ENCODE assay signal across 8 cellular contexts in the genomic region with DNA sequence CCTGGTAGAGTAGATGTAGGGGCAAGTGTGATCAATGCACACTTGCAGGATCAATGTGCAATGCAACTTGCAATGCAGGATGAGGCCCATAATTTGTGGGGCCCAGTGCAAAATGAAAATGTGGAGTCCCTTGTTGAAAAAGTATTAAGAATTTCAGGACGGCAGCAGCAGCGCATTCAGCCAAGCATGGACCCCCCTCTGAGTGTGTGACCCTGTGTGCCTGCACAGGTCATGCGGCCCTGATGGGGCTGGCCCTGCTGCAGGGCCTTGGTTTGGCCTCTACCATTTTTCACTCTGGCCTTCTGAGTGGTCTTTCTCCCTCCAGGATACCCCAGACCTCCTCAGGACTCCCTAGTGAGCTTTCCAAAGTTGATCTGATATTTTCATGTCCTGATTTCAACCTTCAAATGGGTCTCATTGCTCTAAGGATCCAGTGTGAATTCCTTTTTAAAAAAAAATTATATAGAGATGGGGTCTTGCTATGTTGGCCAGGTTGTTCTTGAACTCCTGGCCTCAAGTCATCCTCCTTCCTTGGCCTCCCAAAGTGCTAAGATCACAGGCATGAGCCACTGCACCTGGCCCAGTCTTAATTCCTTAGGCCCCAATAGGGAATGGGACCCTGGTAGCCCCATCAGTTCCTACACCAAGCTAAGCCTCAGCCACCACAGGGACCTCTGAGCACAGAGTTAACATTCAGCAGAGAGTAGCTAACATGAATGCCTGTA. TPM values are rescaled to one million over a fixed set of nuclear protein-coding genes. Genes with fewer than 3 reads are reported as not detected.
A peak's percentile ranks its signal among the peaks of the same experiment; 100 is the strongest.
DNase-seq lines count a peak whose midpoint lies in the region; ATAC-seq and TF ChIP-seq lines count a peak whose summit lies in the region.

No MANE protein-coding gene starts in this region.

- H3K4me1 Mint-ChIP-seq in activated naive CD8-positive, alpha-beta T cell treated with anti-CD3 and anti-CD28 coated beads, Interleukin-2, amount 10 ng/mL, durations not matched to agents 7 days and 5 days, result peaks cover 32% of the 10 kb centered on the region
- H3K4me1 Mint-ChIP-seq in natural killer cell, result peaks cover 50 to 57% of the 10 kb centered on the region in 2 donors

- no peak overlapping the region for H2AFZ ChIP-seq in mammary epithelial cell (ENCODE audit: low read depth, low read length)

- POLR2A ChIA-PET in activated naive CD8-positive, alpha-beta T cell treated with anti-CD3 and anti-CD28 coated beads, Interleukin-2, amount 10 ng/mL, durations not matched to agents 7 days and 5 days (lab: Charles Lee), result interaction anchor here (4.5 kb wide), 1 partner anchor 67 kb away, joined by 40 read pairs; a partner anchor contains a TSS

- BruUV-seq in mammary epithelial cell (replicated peaks; lab: Mats Ljungman, UMichigan), result no TSS peak

- peaks cover 64% of the 10 kb centered on the region for H3K79me2 ChIP-seq in mammary epithelial cell (ENCODE audit: insufficient read depth, low read length)

- H3K36me3 ChIP-seq in breast epithelium, result no peaks in the 10 kb centered on the region
- H3K36me3 ChIP-seq in mammary epithelial cell (ENCODE audit: insufficient read depth, low read length), result no peaks in the 10 kb centered on the region
- H3K36me3 ChIP-seq in uterus, result no peaks in the 10 kb centered on the region

- TF ChIP-seq CTCF in breast epithelium (IDR thresholded peaks at IDR 0.05), result no peak
- TF ChIP-seq CTCF in mammary epithelial cell (conservative IDR thresholded peaks at IDR 0.05 in 1 of 2, IDR thresholded peaks at IDR 0.05 in 1 of 2; ENCODE audit: extremely low read depth in 1 of 2, insufficient read depth in 1 of 2, low read depth in 1 of 2, low read length in 2 of 2), result no peak
- no peak for TF ChIP-seq CTCF in natural killer cell (IDR thresholded peaks at IDR 0.05)
- no peak for TF ChIP-seq CTCF in uterus (IDR thresholded peaks at IDR 0.05)

- H3K27me3 Mint-ChIP-seq in activated naive CD8-positive, alpha-beta T cell treated with anti-CD3 and anti-CD28 coated beads, Interleukin-2, amount 10 ng/mL, durations not matched to agents 7 days and 5 days, result no peaks in the 10 kb centered on the region
- no peaks in the 10 kb centered on the region for H3K27me3 Mint-ChIP-seq in natural killer cell (ENCODE audit: low read depth in 2 of 2)

- peaks cover 10% of the 10 kb centered on the region for H3K36me3 Mint-ChIP-seq in activated naive CD8-positive, alpha-beta T cell treated with anti-CD3 and anti-CD28 coated beads, Interleukin-2, amount 10 ng/mL, durations not matched to agents 7 days and 5 days
- H3K36me3 Mint-ChIP-seq in natural killer cell, result no peaks in the 10 kb centered on the region

- H3K4me3 ChIP-seq in breast epithelium, result no peak overlapping the region
- no peak overlapping the region for H3K4me3 ChIP-seq in mammary epithelial cell (replicated peaks in 1 of 3; ENCODE audit: insufficient read depth in 1 of 3, low read depth in 2 of 3, low read length in 3 of 3)
- no peak overlapping the region for H3K4me3 ChIP-seq in uterus

- TF ChIP-seq POLR2A in breast epithelium (IDR thresholded peaks at IDR 0.05), result no peak
- no peak for TF ChIP-seq POLR2A in uterus (IDR thresholded peaks at IDR 0.05)

- no peaks in the 10 kb centered on the region for H4K20me1 ChIP-seq in mammary epithelial cell (ENCODE audit: insufficient read depth, low read length)

- intact Hi-C loops in breast epithelium (cut with DNase I; ENCODE audit: low total_unique reads) (no loop called here), mammary epithelial cell (cut with micrococcal nuclease) (no loop called here), natural killer cell (cut with micrococcal nuclease) (no loop called here), uterus (cut with DNase I; ENCODE audit: low total_unique reads) (no loop called here)

- H3K4me2 ChIP-seq in mammary epithelial cell (ENCODE audit: insufficient read depth, low read depth, low read length), result no peak overlapping the region

- peak overlapping the region; percentile 80 to 94 for H3K27ac ChIP-seq in breast epithelium
- no peak overlapping the region for H3K27ac ChIP-seq in mammary epithelial cell (ENCODE audit: insufficient read depth, low read depth, low read length)
- H3K27ac ChIP-seq in uterus, result peak overlapping the region; percentile 81 to 88

- in situ Hi-C loops in mammary epithelial cell (cut with MboI; ENCODE audit: low sequenced_read_pairs in 2 of 2) (no loop called here), G401 (cut with HindIII; ENCODE audit: low sequenced_read_pairs) (no loop called here)

- WGBS in mammary epithelial cell (ENCODE audit: low coverage, missing lambda C conversion rate), result 98% methylated on average over 3 of the region's 3 CpGs

- CTCF ChIA-PET in mammary epithelial cell (lab: Charles Lee; ENCODE audit: low non-redundant PET), result no interaction called here

- ATAC-seq in activated naive CD8-positive, alpha-beta T cell treated with anti-CD3 and anti-CD28 coated beads, Interleukin-2, amount 10 ng/mL, durations not matched to agents 7 days and 5 days (ENCODE audit: low read depth), result no peak
- ATAC-seq in natural killer cell, result no peak
- ATAC-seq in HG02759 (IDR thresholded peaks at IDR 0.05; ENCODE audit: unreplicated experiment), result no peak

- H3K27ac Mint-ChIP-seq in activated naive CD8-positive, alpha-beta T cell treated with anti-CD3 and anti-CD28 coated beads, Interleukin-2, amount 10 ng/mL, durations not matched to agents 7 days and 5 days, result peak overlapping the region; percentile 89
- H3K27ac Mint-ChIP-seq in natural killer cell, result peak overlapping the region; percentile 95 to 96

- H3K27me3 ChIP-seq in breast epithelium (no peaks in the 10 kb centered on the region), mammary epithelial cell (ENCODE audit: insufficient read depth, low read length) (no peaks in the 10 kb centered on the region), uterus (no peaks in the 10 kb centered on the region)

- dilution Hi-C loops in mammary epithelial cell (cut with HindIII; ENCODE audit: low sequenced_read_pairs), result no loop called here

- H3K9me3 Mint-ChIP-seq in activated naive CD8-positive, alpha-beta T cell treated with anti-CD3 and anti-CD28 coated beads, Interleukin-2, amount 10 ng/mL, durations not matched to agents 7 days and 5 days, result no peaks in the 10 kb centered on the region
- H3K9me3 Mint-ChIP-seq in natural killer cell, result no peaks in the 10 kb centered on the region

- DNase-seq in breast epithelium (ENCODE audit: low spot score in 2 of 2) (no peak), mammary epithelial cell (no peak), natural killer cell (no peak), uterus (no peak), NCI-H526 treated with DMSO at 0.1 percent for 48 hours (lab: John Stamatoyannopoulos, UW) (no peak), G401 (ENCODE audit: low spot score) (no peak)
- DNase-seq in activated naive CD8-positive, alpha-beta T cell treated with anti-CD3 and anti-CD28 coated beads, Interleukin-2, amount 10 ng/mL, durations not matched to agents 7 days and 5 days, result no peak

- peak overlapping the region; percentile 89 for H3K4me3 Mint-ChIP-seq in activated naive CD8-positive, alpha-beta T cell treated with anti-CD3 and anti-CD28 coated beads, Interleukin-2, amount 10 ng/mL, durations not matched to agents 7 days and 5 days
- H3K4me3 Mint-ChIP-seq in natural killer cell, result peak overlapping the region; percentile 83

- H3K9ac ChIP-seq in mammary epithelial cell (ENCODE audit: insufficient read depth, low read length), result no peak overlapping the region

- H3K4me1 ChIP-seq in breast epithelium (peaks cover 5 to 6% of the 10 kb centered on the region in 2 donors), mammary epithelial cell (ENCODE audit: insufficient read depth, low read length) (peaks cover 8% of the 10 kb centered on the region), uterus (peaks cover 0 to 14% of the 10 kb centered on the region in 2 donors)

- no peaks in the 10 kb centered on the region for H3K9me3 ChIP-seq in breast epithelium
- H3K9me3 ChIP-seq in mammary epithelial cell (replicated peaks; ENCODE audit: insufficient read depth, low read length), result no peaks in the 10 kb centered on the region
- H3K9me3 ChIP-seq in uterus, result no peaks in the 10 kb centered on the region

RNA-seq across cellular contexts. Expression of a gene that starts 4.3 kb away (rescaled TPM):
- 100 to 1,000 TPM in 1 of 3 donors, 10 to 100 TPM in 2; 86.6 to 139 (median 95.2) TPM for total RNA-seq in breast epithelium
- total RNA-seq in mammary epithelial cell, result 10 to 100 TPM; 58.8 to 98.6 TPM
- 111 TPM for polyA plus RNA-seq in mammary epithelial cell
- 158 TPM for polyA minus RNA-seq in mammary epithelial cell
- 10 to 100 TPM; 59.5 to 63.2 TPM for total RNA-seq in activated naive CD8-positive, alpha-beta T cell treated with anti-CD3 and anti-CD28 coated beads, Interleukin-2, amount 10 ng/mL, durations not matched to agents 7 days and 5 days
- total RNA-seq in natural killer cell, result 100 to 1,000 TPM in 2 of 3 donors, 10 to 100 TPM in 1; 86.2 to 126 (median 121) TPM
- total RNA-seq in uterus, result 100 to 1,000 TPM in 1 of 4 donors, 10 to 100 TPM in 3; 34.8 to 130 (median 67.7) TPM
- total RNA-seq in G401 (2014; rRNA removed; shearing (Covaris generic)), result 21.3 and 28.7 TPM in 2 replicates
